In genomic region chr21:31136891-31137290, GRCh38 we compare ENCODE assay signal across 9 cellular contexts.
DNase-seq lines count a peak whose midpoint lies in the region; ATAC-seq and TF ChIP-seq lines count a peak whose summit lies in the region.
"Had no signal": no experiment of that assay in that cellular context is flagged by ENCODE, and none has a peak within 500 bp of the region (broad histone marks: within the 10 kb centered on the region; RNA-seq: fewer than 3 reads in every experiment).

No MANE protein-coding gene starts in this region.

- H3K36me3 ChIP-seq in lower lobe of right lung, result peaks cover 10% of the 10 kb centered on the region
- H3K36me3 ChIP-seq: Peyer's patch had no signal

- ATAC-seq in HG03103 (IDR thresholded peaks at IDR 0.05; ENCODE audit: low read depth, unreplicated experiment), result peak; percentile 64
- no peak for ATAC-seq in lower lobe of right lung

- no peaks in the 10 kb centered on the region for H3K9me3 ChIP-seq in lower lobe of right lung
- H3K9me3 ChIP-seq: Peyer's patch had no signal

- H3K27me3 ChIP-seq in lower lobe of right lung (ENCODE audit: low read depth), result no peaks in the 10 kb centered on the region
- H3K27me3 ChIP-seq: Peyer's patch had no signal

- intact Hi-C loops in lower lobe of right lung (cut with DNase I), result no loop called here

- peak; percentile 19 to 64 for DNase-seq in SHP77 (lab: John Stamatoyannopoulos, UW)
- DNase-seq in SHP77 treated with DMSO at 0.1 percent for 48 hours (lab: John Stamatoyannopoulos, UW), result no peak
- peak; percentile 36 for DNase-seq in smooth muscle cell of the brain vasculature (ENCODE audit: low read depth, low spot score)
- no peak for DNase-seq in activated CD8-positive, alpha-beta memory T cell treated with anti-CD3 and anti-CD28 coated beads for 24 hours
- DNase-seq in lower lobe of right lung, result no peak
- no peak for DNase-seq in islet precursor cell
- DNase-seq: Peyer's patch had no signal

- peaks cover 26% of the 10 kb centered on the region for H3K4me1 ChIP-seq in lower lobe of right lung
- H3K4me1 ChIP-seq: Peyer's patch had no signal

- no peak overlapping the region for H3K4me3 ChIP-seq in lower lobe of right lung
- H3K4me3 ChIP-seq: Peyer's patch had no signal

- H3K27ac ChIP-seq in VCaP, result peak overlapping the region; percentile 3; the same call in 1 of the 2 replicates
- no peak overlapping the region for H3K27ac ChIP-seq in lower lobe of right lung
- H3K27ac ChIP-seq: Peyer's patch had no signal

- TF ChIP-seq CTCF in VCaP (conservative IDR thresholded peaks at IDR 0.05) (peak; percentile 69), lower lobe of right lung (IDR thresholded peaks at IDR 0.05) (no peak)

Comparison
In these comparisons a context has a peak if more than half of its experiments do, and no peak if none do; other contexts are left out.
1. DNase-seq: peak in SHP77 (2 of 2) and smooth muscle cell of the brain vasculature (single experiment); none in SHP77 treated with DMSO at 0.1 percent for 48 hours (single experiment), activated CD8-positive, alpha-beta memory T cell treated with anti-CD3 and anti-CD28 coated beads for 24 hours (single experiment), lower lobe of right lung (single experiment) and islet precursor cell (single experiment).